In the genomic region with DNA sequence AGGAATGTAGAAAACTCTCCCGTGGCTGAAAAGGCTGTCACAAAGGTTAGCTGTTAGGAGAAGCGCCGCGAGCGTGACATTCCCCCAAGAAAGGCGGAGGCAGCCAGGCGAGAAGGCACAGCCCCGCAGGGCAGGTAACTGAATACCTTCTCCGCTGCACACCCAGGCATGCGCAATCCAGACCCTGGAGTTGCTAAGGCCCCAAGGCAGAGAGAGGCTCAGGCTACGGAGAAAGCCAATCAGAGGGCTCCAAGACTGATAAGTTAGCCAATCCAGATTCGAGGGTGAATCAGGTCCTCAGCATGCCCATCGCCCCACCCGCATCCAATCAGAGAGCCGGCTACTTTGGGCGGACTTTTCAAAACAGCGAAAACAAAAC, we compare ENCODE assay signal across 8 cellular contexts. TPM values are rescaled to one million over a fixed set of nuclear protein-coding genes. Genes with fewer than 3 reads are reported as not detected.
DNase-seq lines count a peak whose midpoint lies in the region; ATAC-seq and TF ChIP-seq lines count a peak whose summit lies in the region.

No MANE protein-coding gene starts in this region.

- H3K4me2 ChIP-seq in GM23338 = peak overlapping the region; percentile 79

- H3K4me1 Mint-ChIP-seq in GM23338 (peaks cover 38% of the 10 kb centered on the region), nephron progenitor cell (peaks cover 65% of the 10 kb centered on the region)
- H3K4me1 Mint-ChIP-seq in stimulated activated naive CD8-positive, alpha-beta T cell treated with anti-CD3 and anti-CD28 coated beads, Interleukin-15, amount 100 ng/mL, for 72 hours = peaks cover 33% of the 10 kb centered on the region

- H3K4me3 ChIP-seq in GM23338 = peak overlapping the region; percentile 64

- no peaks in the 10 kb centered on the region for H3F3A ChIP-seq in GM23338 (replicated peaks; ENCODE audit: low read depth)

- peaks cover 16% of the 10 kb centered on the region; the same call in 2 of the 3 replicates for H3K36me3 Mint-ChIP-seq in GM23338 (ENCODE audit: low read depth)
- H3K36me3 Mint-ChIP-seq in nephron progenitor cell (ENCODE audit: low read depth) = peaks cover 28% of the 10 kb centered on the region

- H3K9me2 ChIP-seq in GM23338 (ENCODE audit: insufficient read depth) = no peaks in the 10 kb centered on the region

- peaks cover 22% of the 10 kb centered on the region; the same call in 1 of the 2 replicates for H3K36me3 ChIP-seq in GM23338 (ENCODE audit: insufficient read depth)

- H3K27me3 ChIP-seq in GM23338 (ENCODE audit: insufficient read depth) = no peaks in the 10 kb centered on the region

- H3K27ac ChIP-seq in GM23338 (ENCODE audit: low read depth) = peak overlapping the region; percentile 100

- H3K27me3 Mint-ChIP-seq in GM23338 (ENCODE audit: insufficient read depth, low read depth, poor library complexity) (peaks cover 18% of the 10 kb centered on the region), nephron progenitor cell (ENCODE audit: low read depth, poor library complexity) (no peaks in the 10 kb centered on the region)
- no peaks in the 10 kb centered on the region for H3K27me3 Mint-ChIP-seq in stimulated activated naive CD8-positive, alpha-beta T cell treated with anti-CD3 and anti-CD28 coated beads, Interleukin-15, amount 100 ng/mL, for 72 hours

- peaks cover 19% of the 10 kb centered on the region for H3K4me1 ChIP-seq in GM23338 (ENCODE audit: insufficient read depth)

- H3K9me3 Mint-ChIP-seq in GM23338 (no peaks in the 10 kb centered on the region; the same call in 2 of the 3 replicates), nephron progenitor cell (no peaks in the 10 kb centered on the region)
- H3K9me3 Mint-ChIP-seq in stimulated activated naive CD8-positive, alpha-beta T cell treated with anti-CD3 and anti-CD28 coated beads, Interleukin-15, amount 100 ng/mL, for 72 hours = no peaks in the 10 kb centered on the region

- DNase-seq in EL (peak; percentile 99), GM23338 (ENCODE audit: low spot score) (peak; percentile 100), Kasumi-1 (lab: John Stamatoyannopoulos, UW) (peak; percentile 99), RKO (ENCODE audit: low spot score) (peak; percentile 99), activated gamma-delta T cell (lab: John Stamatoyannopoulos, UW) (peak; percentile 36), fibroblast of the conjunctiva (ENCODE audit: low read depth) (peak; percentile 99), nephron progenitor cell (peak; percentile 93)
- DNase-seq in stimulated activated naive CD8-positive, alpha-beta T cell treated with anti-CD3 and anti-CD28 coated beads, Interleukin-15, amount 100 ng/mL, for 72 hours = peak in 1 of 2 donors; percentile 96

- H3K4me3 Mint-ChIP-seq in GM23338 (peak overlapping the region; percentile 98), nephron progenitor cell (peak overlapping the region; percentile 94)
- H3K4me3 Mint-ChIP-seq in stimulated activated naive CD8-positive, alpha-beta T cell treated with anti-CD3 and anti-CD28 coated beads, Interleukin-15, amount 100 ng/mL, for 72 hours = peak overlapping the region; percentile 98 to 100

- H4K20me1 ChIP-seq in GM23338 (replicated peaks; ENCODE audit: insufficient read depth) = 0 out of 2 replicates have a peak, but pooled peaks cover 4% of the 10 kb centered on the region

- H3K27ac Mint-ChIP-seq in GM23338 (peak overlapping the region; percentile 100), nephron progenitor cell (peak overlapping the region; percentile 100)
- peak overlapping the region; percentile 98 to 100 for H3K27ac Mint-ChIP-seq in stimulated activated naive CD8-positive, alpha-beta T cell treated with anti-CD3 and anti-CD28 coated beads, Interleukin-15, amount 100 ng/mL, for 72 hours

- TF ChIP-seq CTCF in GM23338 (conservative IDR thresholded peaks at IDR 0.05; ENCODE audit: low read depth in 2 of 2) (no peak), nephron progenitor cell (IDR thresholded peaks at IDR 0.05) (no peak)

- H2AFZ ChIP-seq in GM23338 = no peak overlapping the region

- H3K79me2 ChIP-seq in GM23338 (replicated peaks; ENCODE audit: insufficient read depth) = peaks cover 15% of the 10 kb centered on the region

- ATAC-seq in GM23338 = peak; percentile 83
- ATAC-seq in stimulated activated naive CD8-positive, alpha-beta T cell treated with anti-CD3 and anti-CD28 coated beads, Interleukin-15, amount 100 ng/mL, for 72 hours = peak; percentile 96

TF ChIP-seq in GM23338, 12 proteins besides CTCF, POLR2A, EP300 and RAD21:
- TF ChIP-seq ZNF114 (CRISPR knock-in tag; IDR thresholded peaks at IDR 0.05) (no peak), EZH2 (IDR thresholded peaks at IDR 0.05; ENCODE audit: low read depth, unreplicated experiment) (no peak), POLR2AphosphoS5 (IDR thresholded peaks at IDR 0.05; ENCODE audit: low read depth) (peak; percentile 84), NANOG (IDR thresholded peaks at IDR 0.05; ENCODE audit: borderline replicate concordance) (no peak)

RNA-seq across cellular contexts. Expression of a gene that starts 0.5 kb away (rescaled TPM):
- 14.2 and 16.5 TPM in 2 replicates for total RNA-seq in GM23338 (2014; rRNA removed; shearing (Covaris generic))
- polyA plus RNA-seq in GM23338 (2016; fragmentation: Nextera tagmentation; extraction: Ambion mirVana) = 5.4 and 7.1 TPM in 2 replicates
